23 cellular contexts compared by ENCODE assay signal in genomic region chr14:38589747-38590350, GRCh38.
"Had no signal": no experiment of that assay in that cellular context is flagged by ENCODE, and none has a peak within 500 bp of the region (broad histone marks: within the 10 kb centered on the region; RNA-seq: fewer than 3 reads in every experiment).

No MANE protein-coding gene starts in this region.

- H2AFZ ChIP-seq: hepatocyte had no signal

- FAIRE-seq: colon, endothelial cell of umbilical vein, frontal cortex, kidney had no signal

- H3K36me3 ChIP-seq: esophagus muscularis mucosa, gastroesophageal sphincter, heart left ventricle, left lung, lower lobe of right lung had no signal

- H3K27ac ChIP-seq: coronary artery, dorsolateral prefrontal cortex, esophagus muscularis mucosa, foreskin keratinocyte, gastroesophageal sphincter, heart left ventricle, hepatocyte, left lung, lower lobe of right lung had no signal

- H3K4me1 ChIP-seq: foreskin keratinocyte, gastroesophageal sphincter, left lung, lower lobe of right lung had no signal

- H3K4me3 Mint-ChIP-seq: immature natural killer cell, mesothelial cell of epicardium had no signal

- H3K4me3 ChIP-seq: coronary artery, dorsolateral prefrontal cortex, esophagus muscularis mucosa, gastroesophageal sphincter, heart left ventricle, hepatocyte, left lung, lower lobe of right lung had no signal

- DNase-seq: dermis blood vessel endothelial cell; dorsolateral prefrontal cortex; effector CD4-positive, alpha-beta T cell; effector memory CD4-positive, alpha-beta T cell; foreskin keratinocyte; heart left ventricle; hypothalamus; immature natural killer cell; islet precursor cell; kidney; kidney glomerular epithelial cell; left lung; left ventricle myocardium superior; lower lobe of right lung; mesenchymal stem cell had no signal

- H3K9me3 ChIP-seq: lower lobe of right lung had no signal

- H3K4me1 Mint-ChIP-seq: immature natural killer cell, mesothelial cell of epicardium had no signal

- H3K27me3 ChIP-seq: dorsolateral prefrontal cortex, esophagus muscularis mucosa, foreskin keratinocyte, gastroesophageal sphincter, heart left ventricle, hepatocyte, left lung had no signal

- H3K79me2 ChIP-seq: hepatocyte had no signal

- H3K4me2 ChIP-seq: hepatocyte had no signal

- H3K27ac Mint-ChIP-seq: immature natural killer cell, mesothelial cell of epicardium had no signal

- H3K36me3 Mint-ChIP-seq: immature natural killer cell, mesothelial cell of epicardium had no signal

- ATAC-seq: foreskin keratinocyte, gastroesophageal sphincter, heart left ventricle, left lung, left ventricle myocardium superior, lower lobe of right lung had no signal
